ENCODE assay signal across 9 cellular contexts in the genomic region with DNA sequence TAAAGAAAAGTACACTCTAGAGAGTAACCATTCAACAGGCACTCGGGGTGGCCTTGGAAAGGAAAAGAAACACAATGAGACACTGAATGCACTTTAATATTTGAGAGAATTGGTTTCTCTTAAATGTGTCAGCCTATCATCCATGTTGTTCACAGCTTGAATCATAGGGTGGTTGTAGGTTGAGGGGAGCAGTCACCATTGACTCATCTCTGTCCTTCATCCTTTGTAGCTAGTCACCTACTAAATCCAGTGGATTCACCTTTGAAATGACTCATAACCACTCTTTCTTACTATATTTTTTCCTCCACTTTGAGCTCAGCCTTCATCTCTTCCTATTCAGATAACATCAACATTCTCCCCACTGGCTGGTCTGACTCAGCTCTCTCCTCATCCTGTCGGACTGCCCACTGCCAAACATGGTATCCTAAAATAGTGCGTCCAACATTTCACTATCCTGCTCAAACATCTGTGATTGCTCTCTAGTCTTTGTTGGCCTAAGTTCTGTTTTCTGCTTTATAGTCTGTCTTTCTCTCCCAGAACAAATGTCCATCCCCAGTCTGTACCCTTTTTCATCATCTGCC.
DNase-seq lines count a peak whose midpoint lies in the region; FAIRE-seq and TF ChIP-seq lines count a peak whose summit lies in the region.
"Had no signal": no experiment of that assay in that cellular context is flagged by ENCODE, and none has a peak within 500 bp of the region (broad histone marks: within the 10 kb centered on the region; RNA-seq: fewer than 3 reads in every experiment).

No MANE protein-coding gene starts in this region.

- TF ChIP-seq CTCF in cardiac fibroblast (IDR thresholded peaks at IDR 0.05; ENCODE audit: low read depth, low read length): no peak
- TF ChIP-seq CTCF in progenitor cell of endocrine pancreas (IDR thresholded peaks at IDR 0.05; ENCODE audit: unreplicated experiment): no peak

- no peak overlapping the region for H3K4me3 ChIP-seq in cardiac fibroblast (replicated peaks in 1 of 2; ENCODE audit: low read depth in 2 of 2, low read length in 2 of 2)

- DNase-seq in H54 (ENCODE audit: insufficient read length, low spot score) (peak; percentile 52), RCC 7860 (ENCODE audit: low spot score) (peak; percentile 98), cardiac fibroblast (ENCODE audit: low read depth in 2 of 2) (peak; percentile 67 to 90), SIG-M5 (lab: John Stamatoyannopoulos, UW) (no peak), progenitor cell of endocrine pancreas (ENCODE audit: low spot score, unreplicated experiment) (no peak), germinal center (ENCODE audit: low spot score) (no peak)
- DNase-seq in stimulated activated CD4-positive, alpha-beta T cell treated with anti-CD3 and anti-CD28 coated beads, Interleukin-2, amount 100 ng/mL, for 4 hours (ENCODE audit: low read depth): peak; percentile 10
- DNase-seq: stimulated activated naive B cell treated with anti-CD40 and anti-IgM and Interleukin-4, amounts not matched to agents 10 μg/mL and 1 μg/mL and 100 μg/mL, for 72 hours had no signal

- H3K4me3 Mint-ChIP-seq in progenitor cell of endocrine pancreas (ENCODE audit: low read depth): no peak overlapping the region
- H3K4me3 Mint-ChIP-seq: stimulated activated naive B cell treated with anti-CD40 and anti-IgM and Interleukin-4, amounts not matched to agents 10 μg/mL and 1 μg/mL and 100 μg/mL, for 72 hours had no signal

- peaks cover 5% of the 10 kb centered on the region for H3K27me3 Mint-ChIP-seq in progenitor cell of endocrine pancreas

- FAIRE-seq in H54 (lab: Jason Lieb, UNC) (peak; percentile 99), RCC 7860 (lab: Jason Lieb, UNC) (peak; percentile 98)
- FAIRE-seq: endometrium had no signal

- H3K27ac Mint-ChIP-seq in progenitor cell of endocrine pancreas: no peak overlapping the region
- H3K27ac Mint-ChIP-seq: stimulated activated naive B cell treated with anti-CD40 and anti-IgM and Interleukin-4, amounts not matched to agents 10 μg/mL and 1 μg/mL and 100 μg/mL, for 72 hours had no signal

- H3K4me1 Mint-ChIP-seq in progenitor cell of endocrine pancreas (ENCODE audit: low read depth): peaks cover 2% of the 10 kb centered on the region
- H3K4me1 Mint-ChIP-seq: stimulated activated naive B cell treated with anti-CD40 and anti-IgM and Interleukin-4, amounts not matched to agents 10 μg/mL and 1 μg/mL and 100 μg/mL, for 72 hours had no signal

- no peaks in the 10 kb centered on the region for H3K36me3 Mint-ChIP-seq in progenitor cell of endocrine pancreas (ENCODE audit: insufficient read depth)

- TF ChIP-seq POLR2A in H54 (IDR thresholded peaks at IDR 0.05; ENCODE audit: low read depth, low read length): no peak

- H3K9me3 Mint-ChIP-seq in progenitor cell of endocrine pancreas (ENCODE audit: low read depth): peaks cover 4% of the 10 kb centered on the region

Comparison
In these comparisons a context has a peak if more than half of its experiments do, and no peak if none do; other contexts are left out.
1. DNase-seq: peak in H54 (single experiment), RCC 7860 (single experiment), cardiac fibroblast (2 of 2) and stimulated activated CD4-positive, alpha-beta T cell treated with anti-CD3 and anti-CD28 coated beads, Interleukin-2, amount 100 ng/mL, for 4 hours (single experiment); none in SIG-M5 (single experiment), progenitor cell of endocrine pancreas (single experiment) and germinal center (single experiment).